ENCODE assay signal across 14 cellular contexts in the genomic region with DNA sequence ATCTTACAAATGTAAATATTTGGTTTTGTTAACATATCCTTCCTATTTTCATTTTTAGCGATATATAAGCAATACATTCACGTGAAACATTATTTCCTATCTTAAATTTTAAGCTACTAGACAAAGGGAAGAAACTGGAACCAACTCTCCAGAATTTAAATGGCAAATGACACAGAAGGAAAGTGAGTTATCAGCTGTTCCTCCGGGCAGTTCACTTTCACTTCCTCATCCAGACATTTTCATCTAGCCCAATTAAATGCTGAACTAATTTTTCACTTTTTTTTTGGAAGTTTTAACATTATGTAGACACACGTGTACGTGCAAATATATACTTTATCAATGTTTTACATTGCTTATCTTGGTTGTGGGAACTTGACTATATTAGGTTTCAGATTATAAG. TPM values are rescaled to one million over a fixed set of nuclear protein-coding genes. Genes with fewer than 3 reads are reported as not detected.
DNase-seq lines count a peak whose midpoint lies in the region; ATAC-seq and TF ChIP-seq lines count a peak whose summit lies in the region.
"Had no signal": no experiment of that assay in that cellular context is flagged by ENCODE, and none has a peak within 500 bp of the region (broad histone marks: within the 10 kb centered on the region; RNA-seq: fewer than 3 reads in every experiment).

No MANE protein-coding gene starts in this region.

- TF ChIP-seq CTCF in ovary (IDR thresholded peaks at IDR 0.05) (no peak), GM20000 (IDR thresholded peaks at IDR 0.05; ENCODE audit: extremely low read depth, missing control alignments) (no peak)

- no peak overlapping the region for H3K18ac ChIP-seq in mesenchymal stem cell (ENCODE audit: low read depth in 1 of 2, low read length in 2 of 2)

- no peak overlapping the region for H4K91ac ChIP-seq in mesenchymal stem cell (ENCODE audit: low read length)

- no peak overlapping the region for H2BK5ac ChIP-seq in mesenchymal stem cell (ENCODE audit: low read depth, low read length, poor library complexity, severe bottlenecking)

- no peak overlapping the region for H3K4ac ChIP-seq in mesenchymal stem cell (ENCODE audit: low read depth in 1 of 2, low read length in 2 of 2)

- H3K4me2 ChIP-seq in mesenchymal stem cell (ENCODE audit: low read length, poor library complexity, severe bottlenecking), result no peak overlapping the region

- H2BK15ac ChIP-seq in mesenchymal stem cell (ENCODE audit: low read depth, poor library complexity, severe bottlenecking), result no peak overlapping the region

- ATAC-seq in GM18499 (IDR thresholded peaks at IDR 0.05; ENCODE audit: insufficient read depth, unreplicated experiment), result peak; percentile 83
- peak; percentile 81 for ATAC-seq in GM21423 (IDR thresholded peaks at IDR 0.05; ENCODE audit: unreplicated experiment)
- ATAC-seq in HG03159 (IDR thresholded peaks at IDR 0.05; ENCODE audit: unreplicated experiment), result peak; percentile 94

- H3K27ac ChIP-seq in ovary, result no peak overlapping the region
- no peak overlapping the region for H3K27ac ChIP-seq in mesenchymal stem cell (ENCODE audit: low read length, poor library complexity, severe bottlenecking)
- H3K27ac ChIP-seq: thoracic aorta, WERI-Rb-1 had no signal

- no peak overlapping the region for H2BK12ac ChIP-seq in mesenchymal stem cell (ENCODE audit: low read length in 2 of 2)

- no peak for TF ChIP-seq POLR2A in ovary (IDR thresholded peaks at IDR 0.05)

- no peaks in the 10 kb centered on the region for H3K9me3 ChIP-seq in ovary
- H3K9me3 ChIP-seq in mesenchymal stem cell (ENCODE audit: control insufficient read depth, low read length), result no peaks in the 10 kb centered on the region
- H3K9me3 ChIP-seq: thoracic aorta had no signal

- no peak overlapping the region for H2AK5ac ChIP-seq in mesenchymal stem cell (ENCODE audit: low read length, severe bottlenecking)

- no peak overlapping the region for H2BK120ac ChIP-seq in mesenchymal stem cell (ENCODE audit: low read depth, low read length)

- 8 to 18% (median 13%) methylated on average over 5 of the region's 5 CpGs for WGBS in ovary, 3 donors
- 82% methylated on average over 3 of the region's 5 CpGs for WGBS in mesenchymal stem cell

- H3K4me1 ChIP-seq in ovary (ENCODE audit: insufficient read depth) (no peaks in the 10 kb centered on the region), mesenchymal stem cell (ENCODE audit: control insufficient read depth, insufficient read depth, low read depth, low read length) (no peaks in the 10 kb centered on the region)

- no peak overlapping the region for H3K14ac ChIP-seq in mesenchymal stem cell (ENCODE audit: low read length in 2 of 2)

- H3K36me3 ChIP-seq in ovary (no peaks in the 10 kb centered on the region), mesenchymal stem cell (ENCODE audit: control insufficient read depth in 1 of 2, insufficient read depth in 2 of 2, low read depth in 1 of 2, low read length in 2 of 2) (no peaks in the 10 kb centered on the region)
- H3K36me3 ChIP-seq: thoracic aorta, WERI-Rb-1 had no signal

- H4K8ac ChIP-seq in mesenchymal stem cell (ENCODE audit: low read length), result no peak overlapping the region

- no peak overlapping the region for H2AFZ ChIP-seq in mesenchymal stem cell (ENCODE audit: low read depth, low read length)

- no peak for TF ChIP-seq EP300 in ovary (IDR thresholded peaks at IDR 0.05)

- intact Hi-C loops in ovary (cut with DNase I), result no loop called here

- DNase-seq in RPMI8226 (peak; percentile 47), NCI-H146 treated with DMSO at 0.1 percent for 48 hours (lab: John Stamatoyannopoulos, UW; ENCODE audit: unreplicated experiment) (no peak), ovary (no peak), mesenchymal stem cell (no peak), GM20000 (ENCODE audit: low spot score) (no peak)
- DNase-seq: effector CD4-positive, alpha-beta T cell; NCI-H774; nephron progenitor cell; WERI-Rb-1 had no signal

- no peaks in the 10 kb centered on the region for H3K79me1 ChIP-seq in mesenchymal stem cell (replicated peaks; ENCODE audit: low read length, poor library complexity, severe bottlenecking)

- no peak overlapping the region for H3K23ac ChIP-seq in mesenchymal stem cell (ENCODE audit: low read length in 2 of 2)

- no peaks in the 10 kb centered on the region for H3K27me3 ChIP-seq in ovary
- no peaks in the 10 kb centered on the region for H3K27me3 ChIP-seq in mesenchymal stem cell (ENCODE audit: control insufficient read depth in 1 of 2, insufficient read depth in 1 of 2, low read length in 2 of 2)

- H3K4me3 ChIP-seq in ovary, result no peak overlapping the region
- no peak overlapping the region for H3K4me3 ChIP-seq in mesenchymal stem cell (ENCODE audit: insufficient read depth in 1 of 2, low read depth in 1 of 2, low read length in 2 of 2)
- H3K4me3 ChIP-seq: thoracic aorta had no signal

- no peak overlapping the region for H3K9ac ChIP-seq in mesenchymal stem cell (ENCODE audit: low read length)

RNA-seq across cellular contexts. Expression of a gene that starts 58.6 kb away (rescaled TPM):
- total RNA-seq in ovary, result under 1 TPM in 4 of 7 donors, not detected in 3; 0.11 to 0.52 (median 0.15) TPM
- polyA plus RNA-seq in ovary, result under 1 TPM in 1 of 2 donors, not detected in 1; 0.05 TPM
- polyA plus RNA-seq in mesenchymal stem cell (2013, experiment 1 of 2), result not detected
- not detected for polyA plus RNA-seq in mesenchymal stem cell (2013, experiment 2 of 2)
- total RNA-seq: LHCN-M2, thoracic aorta had no signal
